Comparison of ENCODE assay signal across 11 cellular contexts in the genomic region with DNA sequence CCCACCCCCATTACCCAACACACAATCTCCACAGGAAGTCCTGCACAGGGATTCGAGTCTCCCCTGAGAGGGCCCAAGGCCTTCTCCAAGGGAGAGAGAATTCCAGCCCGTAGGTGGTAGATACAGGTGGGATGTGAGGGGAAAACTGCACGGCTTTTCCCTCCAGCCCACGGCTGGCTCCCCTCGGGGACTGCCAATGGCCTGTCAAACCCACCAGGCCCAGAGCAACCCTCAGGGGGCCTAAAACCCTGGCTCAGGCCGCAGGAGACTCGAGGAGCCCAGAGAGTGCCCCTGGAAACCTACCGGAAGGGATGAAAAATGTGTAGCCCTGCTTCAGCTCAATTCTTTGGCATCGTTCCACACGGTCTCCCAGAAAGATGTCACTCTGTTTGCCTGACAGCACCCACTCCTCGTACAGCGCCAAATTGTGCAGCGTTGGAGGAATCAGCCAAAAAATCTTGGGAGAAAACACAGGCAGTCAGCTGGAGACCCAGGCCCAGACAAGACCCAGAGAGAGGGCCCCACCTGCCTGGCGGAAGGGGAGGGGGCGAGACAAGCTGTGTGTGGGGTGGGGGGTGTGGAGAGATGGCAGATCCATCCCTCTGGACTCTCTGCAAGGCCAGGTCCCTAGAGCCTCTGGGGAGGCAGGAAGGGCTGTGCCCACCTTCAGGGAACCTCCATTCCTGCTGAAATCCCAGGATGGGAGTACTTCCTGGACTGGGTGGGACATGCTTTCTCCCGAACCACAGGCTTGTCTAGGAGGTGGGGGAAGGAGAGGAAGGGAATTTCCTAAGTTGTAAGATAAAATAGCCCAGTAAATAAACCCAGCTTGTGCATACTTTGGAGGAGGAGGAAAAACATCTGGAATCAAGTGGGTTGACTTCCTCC. TPM values are rescaled to one million over a fixed set of nuclear protein-coding genes. Genes with fewer than 3 reads are reported as not detected.
A peak's percentile ranks its signal among the peaks of the same experiment; 100 is the strongest.
DNase-seq lines count a peak whose midpoint lies in the region; ATAC-seq, FAIRE-seq and TF ChIP-seq lines count a peak whose summit lies in the region.
"Had no signal": no experiment of that assay in that cellular context is flagged by ENCODE, and none has a peak within 500 bp of the region (broad histone marks: within the 10 kb centered on the region; RNA-seq: fewer than 3 reads in every experiment).

No MANE protein-coding gene starts in this region.

- no peak for ATAC-seq in HG02973 (IDR thresholded peaks at IDR 0.05; ENCODE audit: unreplicated experiment)

- H3K18ac ChIP-seq in trophoblast cell (ENCODE audit: low read length), result no peak overlapping the region

- H3K4me3 Mint-ChIP-seq in CD4-positive, alpha-beta memory T cell, result peak overlapping the region in 1 of 8 donors; percentile 30
- H3K4me3 Mint-ChIP-seq: activated CD4-positive, alpha-beta T cell treated with anti-CD3 and anti-CD28 coated beads, Interleukin-2, amount 10 ng/mL, durations not matched to agents 24 days and 14 days had no signal

- no peak for DNase-seq in CD4-positive, alpha-beta memory T cell
- DNase-seq in Karpas-422, result no peak
- DNase-seq in fibroblast of lung (ENCODE audit: low read depth in 2 of 2), result peak; percentile 26 to 67
- no peak for DNase-seq in trophoblast cell
- no peak for DNase-seq in ecto neural progenitor cell (ENCODE audit: low spot score)
- DNase-seq in SHP77 treated with DMSO at 0.1 percent for 48 hours (lab: John Stamatoyannopoulos, UW), result no peak
- DNase-seq in urothelium cell line (ENCODE audit: low spot score), result no peak
- DNase-seq: activated CD4-positive, alpha-beta T cell treated with anti-CD3 and anti-CD28 coated beads, Interleukin-2, amount 10 ng/mL, durations not matched to agents 24 days and 14 days; GOT3; SJCRH30 had no signal

- H4K20me1 ChIP-seq in Karpas-422 (ENCODE audit: insufficient read depth, low read depth, low read length), result no peaks in the 10 kb centered on the region
- H4K20me1 ChIP-seq in fibroblast of lung (ENCODE audit: control insufficient read depth, extremely low read depth, insufficient read depth, low read length), result no peaks in the 10 kb centered on the region

- no peak overlapping the region for H2BK120ac ChIP-seq in trophoblast cell (ENCODE audit: insufficient read depth, low read length, poor library complexity)

- POLR2A ChIA-PET in CD4-positive, alpha-beta memory T cell (lab: Charles Lee; ENCODE audit: partially characterized antibody), result interaction anchor here (1.2 to 2.6 kb wide), 2 partner anchors 94 to 95 kb away, joined by 3 to 15 read pairs; a partner anchor contains a TSS

- no peak overlapping the region for H3K4me2 ChIP-seq in Karpas-422 (ENCODE audit: low read depth, low read length, poor library complexity, severe bottlenecking)
- peak overlapping the region; percentile 54 for H3K4me2 ChIP-seq in fibroblast of lung (ENCODE audit: extremely low read depth, insufficient read depth, low read length)
- no peak overlapping the region for H3K4me2 ChIP-seq in trophoblast cell (ENCODE audit: low read length)

- no peak overlapping the region for H2AK5ac ChIP-seq in trophoblast cell (ENCODE audit: low read length)

- no peak overlapping the region for H2BK5ac ChIP-seq in trophoblast cell (ENCODE audit: low read depth, low read length, poor library complexity)

- peak overlapping the region; percentile 80 for H3K27ac ChIP-seq in CD4-positive, alpha-beta memory T cell (ENCODE audit: low read depth, low read length)
- H3K27ac ChIP-seq in Karpas-422 (ENCODE audit: low read length), result peak overlapping the region; percentile 99
- no peak overlapping the region for H3K27ac ChIP-seq in fibroblast of lung (ENCODE audit: insufficient read depth, low read length)
- H3K27ac ChIP-seq in trophoblast cell (ENCODE audit: low read depth, low read length), result peak overlapping the region; percentile 40
- H3K27ac ChIP-seq: SJCRH30 had no signal

- no peaks in the 10 kb centered on the region for H3K27me3 ChIP-seq in CD4-positive, alpha-beta memory T cell (ENCODE audit: insufficient read depth, low read length)
- H3K27me3 ChIP-seq in Karpas-422 (ENCODE audit: low read length), result no peaks in the 10 kb centered on the region
- H3K27me3 ChIP-seq in fibroblast of lung (ENCODE audit: control insufficient read depth, insufficient read depth, low read length), result no peaks in the 10 kb centered on the region
- H3K27me3 ChIP-seq in trophoblast cell (ENCODE audit: insufficient read depth, low read length), result no peaks in the 10 kb centered on the region
- H3K27me3 ChIP-seq: SJCRH30 had no signal

- H2AFZ ChIP-seq in Karpas-422 (ENCODE audit: low read length) (no peak overlapping the region), fibroblast of lung (ENCODE audit: low read length) (no peak overlapping the region), trophoblast cell (ENCODE audit: insufficient read depth, low read length, poor library complexity) (no peak overlapping the region)

- H4K91ac ChIP-seq in trophoblast cell (ENCODE audit: low read depth, low read length), result peak overlapping the region; percentile 1

- no peak overlapping the region for H4K8ac ChIP-seq in trophoblast cell (ENCODE audit: low read depth, low read length)

- CTCF ChIA-PET in CD4-positive, alpha-beta memory T cell (lab: Charles Lee; ENCODE audit: partially characterized antibody), result interaction anchor here (1.4 kb wide), 1 partner anchor 49 kb away, joined by 3 read pairs; no protein-coding TSS in a partner anchor

- H3K9me3 Mint-ChIP-seq in CD4-positive, alpha-beta memory T cell, result peaks cover 0 to 2% (median 0%) of the 10 kb centered on the region in 8 donors
- H3K9me3 Mint-ChIP-seq: activated CD4-positive, alpha-beta T cell treated with anti-CD3 and anti-CD28 coated beads, Interleukin-2, amount 10 ng/mL, durations not matched to agents 24 days and 14 days had no signal

- FAIRE-seq in urothelium cell line (lab: Jason Lieb, UNC), result no peak

- H3K27me3 Mint-ChIP-seq in CD4-positive, alpha-beta memory T cell, result no peaks in the 10 kb centered on the region

- H3K79me1 ChIP-seq in trophoblast cell (ENCODE audit: low read length), result peaks cover 13% of the 10 kb centered on the region

- H3K4ac ChIP-seq in trophoblast cell (ENCODE audit: low read depth, low read length), result no peak overlapping the region

- H3K9me2 ChIP-seq in Karpas-422 (replicated peaks; ENCODE audit: insufficient read depth, low read length), result no peaks in the 10 kb centered on the region

- H3K4me1 ChIP-seq in CD4-positive, alpha-beta memory T cell (ENCODE audit: insufficient read depth, low read length), result peaks cover 71% of the 10 kb centered on the region
- H3K4me1 ChIP-seq in Karpas-422 (ENCODE audit: low read length), result peaks cover 57% of the 10 kb centered on the region
- peaks cover 33% of the 10 kb centered on the region for H3K4me1 ChIP-seq in fibroblast of lung (ENCODE audit: control insufficient read depth, extremely low read depth, insufficient read depth, low read length)
- H3K4me1 ChIP-seq in trophoblast cell (ENCODE audit: control insufficient read depth in 1 of 2, insufficient read depth in 2 of 2, low read length in 2 of 2), result peaks cover 17 to 19% of the 10 kb centered on the region in 2 experiments

- H3K27ac Mint-ChIP-seq in CD4-positive, alpha-beta memory T cell, result peak overlapping the region; percentile 89 to 95 (median 92)

- no peaks in the 10 kb centered on the region for H3K9me3 ChIP-seq in CD4-positive, alpha-beta memory T cell (ENCODE audit: control insufficient read depth in 1 of 2, low read length in 2 of 2)
- H3K9me3 ChIP-seq in Karpas-422 (ENCODE audit: low read length), result no peaks in the 10 kb centered on the region
- H3K9me3 ChIP-seq in fibroblast of lung (ENCODE audit: control insufficient read depth, insufficient read depth, low read depth, low read length), result no peaks in the 10 kb centered on the region
- H3K9me3 ChIP-seq in trophoblast cell (ENCODE audit: insufficient read depth, low read depth, low read length), result no peaks in the 10 kb centered on the region
- H3K9me3 ChIP-seq: SJCRH30 had no signal

- peaks cover 14 to 25% of the 10 kb centered on the region in 2 donors for H3K36me3 Mint-ChIP-seq in CD4-positive, alpha-beta memory T cell

- H3K79me2 ChIP-seq in Karpas-422 (ENCODE audit: low read length) (peaks cover 30% of the 10 kb centered on the region), fibroblast of lung (ENCODE audit: control insufficient read depth, insufficient read depth, low read length) (no peaks in the 10 kb centered on the region), trophoblast cell (ENCODE audit: control insufficient read depth, insufficient read depth, low read length, poor library complexity) (no peaks in the 10 kb centered on the region)

- TF ChIP-seq CTCF in fibroblast of lung (conservative IDR thresholded peaks at IDR 0.05 in 1 of 2, IDR thresholded peaks at IDR 0.05 in 1 of 2; ENCODE audit: low read depth in 1 of 2, low read length in 2 of 2), result no peak

- WGBS in trophoblast cell (ENCODE audit: extremely low coverage, insufficient coverage, insufficient read length), result no CpG with 5 or more reads among the region's 16 CpGs

- H3K23ac ChIP-seq in trophoblast cell (ENCODE audit: low read length), result no peak overlapping the region

- no peak overlapping the region for H3K9ac ChIP-seq in Karpas-422 (ENCODE audit: low read length)
- no peak overlapping the region for H3K9ac ChIP-seq in fibroblast of lung (ENCODE audit: insufficient read depth, low read length)
- H3K9ac ChIP-seq in trophoblast cell (ENCODE audit: low read length), result no peak overlapping the region

- intact Hi-C loops in CD4-positive, alpha-beta memory T cell (cut with micrococcal nuclease), result no loop called here

- H2BK12ac ChIP-seq in trophoblast cell (ENCODE audit: low read length), result no peak overlapping the region

- H3K4me1 Mint-ChIP-seq in CD4-positive, alpha-beta memory T cell, result peaks cover 37 to 78% (median 60%) of the 10 kb centered on the region in 4 donors

- no peak overlapping the region for H3K4me3 ChIP-seq in CD4-positive, alpha-beta memory T cell (ENCODE audit: low read length in 2 of 2)
- no peak overlapping the region for H3K4me3 ChIP-seq in Karpas-422 (ENCODE audit: low read length)
- H3K4me3 ChIP-seq in fibroblast of lung (replicated peaks in 1 of 4; ENCODE audit: control extremely low read depth in 1 of 4, insufficient read depth in 1 of 4, low read depth in 3 of 4, low read length in 4 of 4), result no peak overlapping the region
- H3K4me3 ChIP-seq in trophoblast cell (ENCODE audit: low read depth, low read length), result no peak overlapping the region
- H3K4me3 ChIP-seq: SJCRH30 had no signal

- H4K12ac ChIP-seq in trophoblast cell (ENCODE audit: low read depth, low read length), result no peak overlapping the region

- H3K36me3 ChIP-seq in CD4-positive, alpha-beta memory T cell (ENCODE audit: insufficient read depth, low read length), result no peaks in the 10 kb centered on the region
- no peaks in the 10 kb centered on the region; the same call in 1 of the 2 replicates for H3K36me3 ChIP-seq in Karpas-422 (ENCODE audit: insufficient read depth, low read length)
- H3K36me3 ChIP-seq in fibroblast of lung (ENCODE audit: control insufficient read depth, insufficient read depth, low read length), result no peaks in the 10 kb centered on the region
- H3K36me3 ChIP-seq in trophoblast cell (ENCODE audit: control insufficient read depth in 1 of 2, insufficient read depth in 2 of 2, low read length in 2 of 2), result peaks cover 4 to 10% of the 10 kb centered on the region in 2 experiments

- H3K14ac ChIP-seq in trophoblast cell (ENCODE audit: low read length), result no peak overlapping the region

RNA-seq across cellular contexts. Expression of a gene that starts 48.1 kb away (rescaled TPM):
- 100 to 1,000 TPM in 1 of 2 experiments, 10 to 100 TPM in 1; 98.7 to 101 TPM for total RNA-seq in CD4-positive, alpha-beta memory T cell
- polyA plus RNA-seq in CD4-positive, alpha-beta memory T cell, result 10 to 100 TPM in 1 of 2 donors, 1 to 10 TPM in 1; 7.7 to 20.6 TPM
- 39.1 and 102 TPM in 2 replicates for total RNA-seq in Karpas-422 (2014; rRNA removed; shearing (Covaris generic); ENCODE audit: low replicate concordance)
- total RNA-seq in fibroblast of lung, result 13.1 and 21.6 TPM in 2 replicates
- polyA plus RNA-seq in fibroblast of lung, result 9.8 and 18.7 TPM in 2 replicates
- polyA plus RNA-seq in fibroblast of lung (2012), result 12.3 and 20.7 TPM in 2 replicates
- polyA minus RNA-seq in fibroblast of lung (ENCODE audit: low replicate concordance), result 99.6 and 117 TPM in 2 replicates
- 53.1 and 55.3 TPM in 2 replicates for polyA plus RNA-seq in trophoblast cell (2013)

Comparison
In these comparisons a context has a peak if more than half of its experiments do, and no peak if none do; other contexts are left out.
1. DNase-seq: peak in fibroblast of lung (2 of 2); none in CD4-positive, alpha-beta memory T cell (0 of 5), Karpas-422 (single experiment), trophoblast cell (0 of 2), ecto neural progenitor cell (single experiment), SHP77 treated with DMSO at 0.1 percent for 48 hours (single experiment) and urothelium cell line (single experiment).